In genomic region chr19:4635763-4636135, GRCh38 we compare ENCODE assay signal across 8 cellular contexts. TPM values are rescaled to one million over a fixed set of nuclear protein-coding genes. Genes with fewer than 3 reads are reported as not detected.
DNase-seq lines count a peak whose midpoint lies in the region; ATAC-seq and TF ChIP-seq lines count a peak whose summit lies in the region.

No MANE protein-coding gene starts in this region.

- intact Hi-C loops in natural killer cell (cut with micrococcal nuclease) (loop anchor here (1.0 to 5.0 kb wide), 3 partner anchors 38 to 70 kb away; no protein-coding TSS in a partner anchor), thyroid gland (cut with DNase I) (loop anchor here (5.0 kb wide), 2 partner anchors 58 to 78 kb away; partner anchors contain the start of gene SEMA6B)

- H3K36me3 ChIP-seq in BLaER1: no peaks in the 10 kb centered on the region
- H3K36me3 ChIP-seq in MG63: no peaks in the 10 kb centered on the region
- H3K36me3 ChIP-seq in thyroid gland: no peaks in the 10 kb centered on the region

- H3K9me3 Mint-ChIP-seq in natural killer cell: no peaks in the 10 kb centered on the region

- no peak for TF ChIP-seq CTCF in coronary artery (IDR thresholded peaks at IDR 0.05)
- TF ChIP-seq CTCF in natural killer cell (IDR thresholded peaks at IDR 0.05): no peak
- TF ChIP-seq CTCF in thyroid gland (IDR thresholded peaks at IDR 0.05): no peak

- H3K9me3 ChIP-seq in BLaER1 (no peaks in the 10 kb centered on the region), MG63 (no peaks in the 10 kb centered on the region), thyroid gland (no peaks in the 10 kb centered on the region)

- H3K27ac ChIP-seq in BLaER1 (peak overlapping the region; percentile 69), coronary artery (no peak overlapping the region), thyroid gland (no peak overlapping the region)

- H3K4me3 Mint-ChIP-seq in natural killer cell: peak overlapping the region; percentile 59

- H3K4me1 Mint-ChIP-seq in natural killer cell: peaks cover 17 to 36% of the 10 kb centered on the region in 2 donors

- H3K4me2 ChIP-seq in BLaER1: peak overlapping the region; percentile 90

- no peaks in the 10 kb centered on the region for H3K36me3 Mint-ChIP-seq in natural killer cell

- 16 to 19% methylated on average over 9 of the region's 15 CpGs for WGBS in thyroid gland, 2 donors

- no peaks in the 10 kb centered on the region for H4K20me1 ChIP-seq in BLaER1

- TF ChIP-seq POLR2A in thyroid gland (IDR thresholded peaks at IDR 0.05): no peak

- no peak overlapping the region for H3K27ac Mint-ChIP-seq in natural killer cell

- H3K4me1 ChIP-seq in BLaER1: peaks cover 53% of the 10 kb centered on the region
- peaks cover 8 to 16% of the 10 kb centered on the region in 2 donors for H3K4me1 ChIP-seq in thyroid gland

- peak overlapping the region; percentile 74 for H3K9ac ChIP-seq in BLaER1

- H3K4me3 ChIP-seq in BLaER1 (peak overlapping the region; percentile 65), MG63 (peak overlapping the region; percentile 36), coronary artery (peak overlapping the region; percentile 71), thyroid gland (replicated peaks in 1 of 3) (peak overlapping the region in 1 of 3 donors; percentile 29)

- H3K27me3 Mint-ChIP-seq in natural killer cell (ENCODE audit: low read depth in 2 of 2): no peaks in the 10 kb centered on the region

- H3K27me3 ChIP-seq in BLaER1 (no peaks in the 10 kb centered on the region), MG63 (no peaks in the 10 kb centered on the region), thyroid gland (no peaks in the 10 kb centered on the region)

- no peak for DNase-seq in MG63
- DNase-seq in coronary artery (ENCODE audit: low spot score): no peak
- DNase-seq in natural killer cell: no peak
- DNase-seq in thyroid gland: no peak
- DNase-seq in NCI-H1092 (lab: John Stamatoyannopoulos, UW): no peak
- DNase-seq in NAMALWA (ENCODE audit: low spot score): no peak

- ATAC-seq in natural killer cell (no peak), HG02970 (IDR thresholded peaks at IDR 0.05; ENCODE audit: low FRiP score, unreplicated experiment) (no peak)

RNA-seq across cellular contexts. Expression of gene TNFAIP8L1, which starts 3.6 kb away (rescaled TPM):
- 1.2 and 1.5 TPM in 2 replicates for total RNA-seq in MG63 (2014; rRNA removed; shearing (Covaris generic); ENCODE audit: low replicate concordance)
- 10 to 100 TPM in 2 of 3 donors, 1 to 10 TPM in 1; 8.5 to 13.5 (median 13.3) TPM for total RNA-seq in natural killer cell
- 1 to 10 TPM; 3.8 to 9.5 (median 7.8) TPM for total RNA-seq in thyroid gland

RNA-seq across cellular contexts. Expression of gene MYDGF, which starts 34.4 kb away (rescaled TPM):
- total RNA-seq in MG63 (2014; rRNA removed; shearing (Covaris generic); ENCODE audit: low replicate concordance): 161 and 252 TPM in 2 replicates
- total RNA-seq in natural killer cell (10 to 100 TPM; 36.9 to 41.8 (median 37.2) TPM), thyroid gland (10 to 100 TPM; 48.0 to 72.6 (median 65.2) TPM)
